Comparison of ENCODE assay signal across 8 cellular contexts in the genomic region with DNA sequence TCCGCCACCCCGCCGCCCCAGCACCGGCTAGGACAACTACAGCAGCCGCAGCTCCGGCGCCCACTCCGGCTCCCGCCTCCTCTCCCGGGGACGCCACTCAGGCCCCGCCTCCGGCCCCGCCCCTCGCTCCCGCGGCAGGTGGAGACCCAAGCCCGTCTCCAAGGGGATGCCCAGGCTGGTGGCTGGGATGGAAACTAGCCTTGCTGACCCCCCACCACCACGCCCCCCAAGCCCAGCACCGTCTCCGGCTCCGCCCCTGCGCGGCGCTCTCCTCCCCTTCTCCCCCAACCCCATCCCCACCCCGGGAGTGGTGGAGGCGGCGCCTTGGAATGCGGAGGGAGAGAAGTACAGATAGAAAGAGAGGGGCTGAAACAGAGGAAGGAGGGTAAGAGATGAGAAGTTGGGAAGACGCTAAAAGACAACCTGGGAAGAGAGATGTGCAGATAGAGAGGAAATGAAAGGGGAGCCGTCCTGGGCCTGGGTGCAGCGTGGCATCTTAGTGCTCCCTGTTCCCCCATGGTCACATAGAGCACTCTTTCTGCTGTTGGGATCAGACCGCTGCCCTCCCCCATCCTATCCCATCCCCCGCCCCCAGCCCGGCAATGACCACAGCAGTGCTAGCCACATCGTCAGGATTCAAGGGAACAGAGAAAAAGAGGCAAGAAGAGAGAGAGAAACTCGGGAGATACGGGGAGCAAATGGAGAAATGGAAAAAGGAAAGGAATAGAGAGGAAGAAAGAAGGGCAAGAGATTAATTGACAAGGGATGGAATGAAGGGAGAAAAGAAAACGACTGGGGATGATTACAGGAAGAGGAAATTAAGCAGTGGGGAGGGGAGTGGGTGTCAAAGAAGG. TPM values are rescaled to one million over a fixed set of nuclear protein-coding genes. Genes with fewer than 3 reads are reported as not detected.
A peak's percentile ranks its signal among the peaks of the same experiment; 100 is the strongest.
DNase-seq lines count a peak whose midpoint lies in the region; ATAC-seq, FAIRE-seq and TF ChIP-seq lines count a peak whose summit lies in the region.

A gene with protein sequence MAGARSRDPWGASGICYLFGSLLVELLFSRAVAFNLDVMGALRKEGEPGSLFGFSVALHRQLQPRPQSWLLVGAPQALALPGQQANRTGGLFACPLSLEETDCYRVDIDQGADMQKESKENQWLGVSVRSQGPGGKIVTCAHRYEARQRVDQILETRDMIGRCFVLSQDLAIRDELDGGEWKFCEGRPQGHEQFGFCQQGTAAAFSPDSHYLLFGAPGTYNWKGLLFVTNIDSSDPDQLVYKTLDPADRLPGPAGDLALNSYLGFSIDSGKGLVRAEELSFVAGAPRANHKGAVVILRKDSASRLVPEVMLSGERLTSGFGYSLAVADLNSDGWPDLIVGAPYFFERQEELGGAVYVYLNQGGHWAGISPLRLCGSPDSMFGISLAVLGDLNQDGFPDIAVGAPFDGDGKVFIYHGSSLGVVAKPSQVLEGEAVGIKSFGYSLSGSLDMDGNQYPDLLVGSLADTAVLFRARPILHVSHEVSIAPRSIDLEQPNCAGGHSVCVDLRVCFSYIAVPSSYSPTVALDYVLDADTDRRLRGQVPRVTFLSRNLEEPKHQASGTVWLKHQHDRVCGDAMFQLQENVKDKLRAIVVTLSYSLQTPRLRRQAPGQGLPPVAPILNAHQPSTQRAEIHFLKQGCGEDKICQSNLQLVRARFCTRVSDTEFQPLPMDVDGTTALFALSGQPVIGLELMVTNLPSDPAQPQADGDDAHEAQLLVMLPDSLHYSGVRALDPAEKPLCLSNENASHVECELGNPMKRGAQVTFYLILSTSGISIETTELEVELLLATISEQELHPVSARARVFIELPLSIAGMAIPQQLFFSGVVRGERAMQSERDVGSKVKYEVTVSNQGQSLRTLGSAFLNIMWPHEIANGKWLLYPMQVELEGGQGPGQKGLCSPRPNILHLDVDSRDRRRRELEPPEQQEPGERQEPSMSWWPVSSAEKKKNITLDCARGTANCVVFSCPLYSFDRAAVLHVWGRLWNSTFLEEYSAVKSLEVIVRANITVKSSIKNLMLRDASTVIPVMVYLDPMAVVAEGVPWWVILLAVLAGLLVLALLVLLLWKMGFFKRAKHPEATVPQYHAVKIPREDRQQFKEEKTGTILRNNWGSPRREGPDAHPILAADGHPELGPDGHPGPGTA (minus strand): TSS at position 64 of the 854 bp plus-strand sequence. CDS start 222 bp downstream, outside the sequence.

- 1 to 3% methylated on average over 20 to 21 of the region's 39 CpGs for WGBS in upper lobe of left lung, 2 donors

- no peak for TF ChIP-seq POLR2A in Peyer's patch (IDR thresholded peaks at IDR 0.05)
- no peak for TF ChIP-seq POLR2A in upper lobe of left lung (IDR thresholded peaks at IDR 0.05)

- TF ChIP-seq CTCF in Peyer's patch (IDR thresholded peaks at IDR 0.05) (no peak), glutamatergic neuron (IDR thresholded peaks at IDR 0.05; ENCODE audit: partially characterized antibody, unreplicated experiment) (no peak), omental fat pad (IDR thresholded peaks at IDR 0.05) (no peak), upper lobe of left lung (IDR thresholded peaks at IDR 0.05) (no peak)

- FAIRE-seq in RCC 7860 (lab: Jason Lieb, UNC) = no peak

- peak within 1 kb of the TSS in 3 of 4 donors; percentile 20 to 63 (median 50) for H3K27ac ChIP-seq in Peyer's patch
- H3K27ac ChIP-seq in upper lobe of left lung = peak within 1 kb of the TSS in 2 of 4 donors; percentile 66 to 68

- no peak for TF ChIP-seq EP300 in upper lobe of left lung (IDR thresholded peaks at IDR 0.05)

- ATAC-seq in HG02884 (IDR thresholded peaks at IDR 0.05; ENCODE audit: unreplicated experiment) = peak; percentile 58
- ATAC-seq in omental fat pad (ENCODE audit: low FRiP score) = peak; percentile 63
- peak; percentile 41 to 79 for ATAC-seq in upper lobe of left lung (ENCODE audit: low FRiP score in 2 of 2)

- H3K4me1 ChIP-seq in Peyer's patch (peaks cover 0 to 20% (median 6%) of the 10 kb centered on the region in 4 donors), upper lobe of left lung (peaks cover 22 to 24% (median 23%) of the 10 kb centered on the region in 4 donors)

- H3K9me3 Mint-ChIP-seq in activated naive CD4-positive, alpha-beta T cell treated with anti-CD3 and anti-CD28 coated beads for 36 hours = no peaks in the 10 kb centered on the region
- H3K9me3 Mint-ChIP-seq in glutamatergic neuron (ENCODE audit: unreplicated experiment) = peaks cover 4% of the 10 kb centered on the region

- H3K27ac Mint-ChIP-seq in activated naive CD4-positive, alpha-beta T cell treated with anti-CD3 and anti-CD28 coated beads for 36 hours = no peak within 1 kb of the TSS
- peak within 1 kb of the TSS; percentile 71 for H3K27ac Mint-ChIP-seq in glutamatergic neuron (ENCODE audit: unreplicated experiment)

- H3K4me3 ChIP-seq in Peyer's patch (peak within 1 kb of the TSS; percentile 49 to 69 (median 57)), upper lobe of left lung (peak within 1 kb of the TSS; percentile 42 to 84 (median 62))

- peak within 1 kb of the TSS; percentile 80 for H3K4me3 Mint-ChIP-seq in activated naive CD4-positive, alpha-beta T cell treated with anti-CD3 and anti-CD28 coated beads for 36 hours
- H3K4me3 Mint-ChIP-seq in glutamatergic neuron (ENCODE audit: unreplicated experiment) = peak within 1 kb of the TSS; percentile 96

- CTCF ChIA-PET in activated naive CD4-positive, alpha-beta T cell treated with anti-CD3 and anti-CD28 coated beads for 36 hours (lab: Charles Lee) = interaction anchor here (3.3 kb wide), 1 partner anchor 30 kb away, joined by 10 read pairs; no protein-coding TSS in a partner anchor

- no peaks in the 10 kb centered on the region for H3K36me3 ChIP-seq in Peyer's patch
- no peaks in the 10 kb centered on the region for H3K36me3 ChIP-seq in upper lobe of left lung

- DNase-seq in DMS53 treated with DMSO at 0.1 percent for 48 hours (lab: John Stamatoyannopoulos, UW; ENCODE audit: unreplicated experiment) = peak; percentile 12
- DNase-seq in Peyer's patch = peak; percentile 59 to 84 (median 78)
- DNase-seq in activated naive CD4-positive, alpha-beta T cell treated with anti-CD3 and anti-CD28 coated beads for 36 hours = peak; percentile 65
- peak; percentile 91 for DNase-seq in glutamatergic neuron
- no peak for DNase-seq in omental fat pad (ENCODE audit: low spot score)
- DNase-seq in upper lobe of left lung = peak; percentile 81 to 95
- DNase-seq in RCC 7860 (ENCODE audit: low spot score) = no peak

- H3K9me3 ChIP-seq in Peyer's patch = no peaks in the 10 kb centered on the region
- no peaks in the 10 kb centered on the region for H3K9me3 ChIP-seq in upper lobe of left lung

- no peaks in the 10 kb centered on the region for H3K27me3 ChIP-seq in Peyer's patch
- no peaks in the 10 kb centered on the region for H3K27me3 ChIP-seq in upper lobe of left lung

- intact Hi-C loops in activated naive CD4-positive, alpha-beta T cell treated with anti-CD3 and anti-CD28 coated beads for 36 hours (cut with micrococcal nuclease) = no loop called here

- H3K27me3 Mint-ChIP-seq in activated naive CD4-positive, alpha-beta T cell treated with anti-CD3 and anti-CD28 coated beads for 36 hours (ENCODE audit: low read depth) = peaks cover 25% of the 10 kb centered on the region
- peaks cover 9% of the 10 kb centered on the region for H3K27me3 Mint-ChIP-seq in glutamatergic neuron (ENCODE audit: unreplicated experiment)

- peaks cover 14% of the 10 kb centered on the region for H3K4me1 Mint-ChIP-seq in activated naive CD4-positive, alpha-beta T cell treated with anti-CD3 and anti-CD28 coated beads for 36 hours (ENCODE audit: low read depth)
- peaks cover 28% of the 10 kb centered on the region for H3K4me1 Mint-ChIP-seq in glutamatergic neuron (ENCODE audit: low read depth, unreplicated experiment)

- H3K36me3 Mint-ChIP-seq in activated naive CD4-positive, alpha-beta T cell treated with anti-CD3 and anti-CD28 coated beads for 36 hours (ENCODE audit: low read depth) = no peaks in the 10 kb centered on the region
- no peaks in the 10 kb centered on the region for H3K36me3 Mint-ChIP-seq in glutamatergic neuron (ENCODE audit: unreplicated experiment)

RNA-seq across cellular contexts. Expression of the gene that starts here (rescaled TPM):
- total RNA-seq in Peyer's patch (10 to 100 TPM; 13.1 to 29.0 (median 27.0) TPM), glutamatergic neuron (ENCODE audit: unreplicated experiment) (156 TPM), omental fat pad (100 to 1,000 TPM; 101 to 207 (median 156) TPM), upper lobe of left lung (10 to 100 TPM in 3 of 6 donors, 1 to 10 TPM in 3; 4.6 to 30.4 (median 9.0) TPM)
- 1 to 10 TPM; 3.9 to 4.8 TPM for total RNA-seq in activated naive CD4-positive, alpha-beta T cell treated with anti-CD3 and anti-CD28 coated beads for 36 hours

Comparison
In these comparisons a context has a peak if more than half of its experiments do, and no peak if none do; other contexts are left out.
1. DNase-seq: peak in DMS53 treated with DMSO at 0.1 percent for 48 hours (single experiment), Peyer's patch (3 of 3), activated naive CD4-positive, alpha-beta T cell treated with anti-CD3 and anti-CD28 coated beads for 36 hours (single experiment), glutamatergic neuron (single experiment) and upper lobe of left lung (2 of 2); none in omental fat pad (single experiment) and RCC 7860 (single experiment).
2. Peak in every context shown above with its lines, with median percentiles within 50 percentile points of each other: ATAC-seq.